Comparison of ENCODE assay signal across 29 cellular contexts in genomic region chr20:55790178-55790577, GRCh38.
"Had no signal": no experiment of that assay in that cellular context is flagged by ENCODE, and none has a peak within 500 bp of the region (broad histone marks: within the 10 kb centered on the region; RNA-seq: fewer than 3 reads in every experiment).

No MANE protein-coding gene starts in this region.

- H3K4me2 ChIP-seq: KMS-11 had no signal

- H3K27ac ChIP-seq: adrenal gland, body of pancreas, breast epithelium, KMS-11 had no signal

- H3K9ac ChIP-seq: KMS-11 had no signal

- H3K4me1 ChIP-seq: adrenal gland, body of pancreas, breast epithelium had no signal

- H3K27me3 ChIP-seq: adrenal gland, body of pancreas, breast epithelium had no signal

- H3K9me3 ChIP-seq: adrenal gland, body of pancreas, breast epithelium had no signal

- ATAC-seq: activated CD8-positive, alpha-beta T cell treated with anti-CD3 and anti-CD28 coated beads for 36 hours; activated naive CD4-positive, alpha-beta T cell treated with anti-CD3 and anti-CD28 coated beads, Interleukin-2, amount 50 U/mL, for 72 hours; activated T-cell treated with anti-CD3 and anti-CD28 coated beads, Interleukin-2, amount 50 U/mL, for 72 hours; activated T-helper 17 cell treated with anti-CD3 and anti-CD28 coated beads, Interleukin-2, amount 50 U/mL, for 72 hours; body of pancreas had no signal

- H3K36me3 ChIP-seq: adrenal gland, breast epithelium had no signal

- H3K4me3 ChIP-seq: adrenal gland, body of pancreas, breast epithelium had no signal

- DNase-seq: activated CD4-positive, alpha-beta T cell treated with anti-CD3 and anti-CD28 coated beads, Interleukin-2, amount 10 ng/mL, durations not matched to agents 24 days and 14 days; activated CD4-positive, alpha-beta T cell treated with anti-CD3 and anti-CD28 coated beads, Interleukin-2, amount 50 U/mL, for 4 hours; activated CD8-positive, alpha-beta T cell treated with anti-CD3 and anti-CD28 coated beads for 36 hours; activated effector memory CD4-positive, alpha-beta T cell treated with anti-CD3 and anti-CD28 coated beads, Interleukin-2, amount 50 U/mL, for 16 hours; activated naive CD4-positive, alpha-beta T cell treated with Interleukin-2 at 50 U/mL for 16 hours; activated T-cell treated with anti-CD3 and anti-CD28 coated beads, Interleukin-2, amount 50 U/mL, for 1 hour; activated T-cell treated with anti-CD3 and anti-CD28 coated beads, Interleukin-2, amount 50 U/mL, for 72 hours; adrenal gland; NCI-H1092 treated with DMSO at 0.1 percent for 48 hours; NCI-H1417; NCI-H146; NCI-H187; NCI-H2029 treated with DMSO at 0.1 percent for 48 hours; NCI-H2171 treated with DMSO at 0.1 percent for 48 hours; NCI-H2227 treated with DMSO at 0.1 percent for 48 hours; NCI-H446; NCI-H510A treated with DMSO at 0.1 percent for 48 hours; NCI-H526 treated with DMSO at 0.1 percent for 48 hours; OCI-M1; Right ventricle myocardium superior; SW 1271; T-helper 1 cell; T-helper 2 cell; T-helper 9 cell had no signal
